ENCODE assay signal across 1 cellular context in the genomic region with DNA sequence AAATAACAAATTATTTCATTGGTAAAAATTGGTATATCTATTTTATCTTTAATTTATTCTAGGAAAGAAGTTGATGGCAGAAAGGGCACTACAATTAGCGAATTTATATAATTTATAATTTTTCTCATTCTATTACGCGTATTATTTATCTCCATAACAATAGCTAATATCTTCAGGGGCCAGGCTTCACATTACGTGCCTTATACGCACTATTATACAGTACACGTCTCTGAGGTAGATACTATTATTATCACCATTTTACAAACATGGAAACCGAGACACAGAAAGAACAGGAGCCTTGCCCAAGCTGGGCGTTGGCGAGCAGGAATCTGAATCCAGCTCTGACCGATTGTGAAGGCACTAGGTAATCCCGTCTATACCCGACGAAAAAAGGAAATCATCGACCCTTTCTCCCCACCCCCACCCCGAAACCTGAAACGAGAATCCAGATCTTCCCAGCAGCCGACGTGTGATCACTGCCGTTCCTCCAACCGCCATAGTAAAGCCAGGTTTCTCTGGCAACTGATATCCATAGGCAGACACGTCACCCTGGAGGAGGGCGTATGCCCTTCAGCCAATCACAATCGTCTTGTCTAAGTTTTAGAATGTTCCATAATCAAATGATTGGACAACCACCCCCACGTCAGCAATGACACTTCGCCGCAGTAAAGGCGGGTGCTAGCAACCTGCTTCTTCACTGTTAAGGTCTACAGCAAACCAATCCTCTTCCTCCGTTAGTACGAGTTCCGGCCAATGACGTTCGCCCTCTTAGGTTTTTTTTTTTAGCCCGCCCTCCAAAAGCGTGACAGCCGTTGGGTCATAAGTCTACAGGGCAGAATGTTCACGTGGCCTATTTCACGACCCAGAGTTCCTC.
TF ChIP-seq lines count a peak whose summit lies in the region.

A gene with protein sequence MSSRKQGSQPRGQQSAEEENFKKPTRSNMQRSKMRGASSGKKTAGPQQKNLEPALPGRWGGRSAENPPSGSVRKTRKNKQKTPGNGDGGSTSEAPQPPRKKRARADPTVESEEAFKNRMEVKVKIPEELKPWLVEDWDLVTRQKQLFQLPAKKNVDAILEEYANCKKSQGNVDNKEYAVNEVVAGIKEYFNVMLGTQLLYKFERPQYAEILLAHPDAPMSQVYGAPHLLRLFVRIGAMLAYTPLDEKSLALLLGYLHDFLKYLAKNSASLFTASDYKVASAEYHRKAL (minus strand): TSS at position 501 of the 874 bp plus-strand sequence. CDS start 9,672 bp downstream, outside the sequence.

TF ChIP-seq in K562, 482 proteins besides CTCF, POLR2A, EP300 and RAD21 (continued from another document and continues in another):
- TF ChIP-seq, protein P1, sequence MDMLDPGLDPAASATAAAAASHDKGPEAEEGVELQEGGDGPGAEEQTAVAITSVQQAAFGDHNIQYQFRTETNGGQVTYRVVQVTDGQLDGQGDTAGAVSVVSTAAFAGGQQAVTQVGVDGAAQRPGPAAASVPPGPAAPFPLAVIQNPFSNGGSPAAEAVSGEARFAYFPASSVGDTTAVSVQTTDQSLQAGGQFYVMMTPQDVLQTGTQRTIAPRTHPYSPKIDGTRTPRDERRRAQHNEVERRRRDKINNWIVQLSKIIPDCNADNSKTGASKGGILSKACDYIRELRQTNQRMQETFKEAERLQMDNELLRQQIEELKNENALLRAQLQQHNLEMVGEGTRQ (CRISPR knock-in tag; IDR thresholded peaks at IDR 0.05) = peak; percentile 66
- TF ChIP-seq, protein P2, sequence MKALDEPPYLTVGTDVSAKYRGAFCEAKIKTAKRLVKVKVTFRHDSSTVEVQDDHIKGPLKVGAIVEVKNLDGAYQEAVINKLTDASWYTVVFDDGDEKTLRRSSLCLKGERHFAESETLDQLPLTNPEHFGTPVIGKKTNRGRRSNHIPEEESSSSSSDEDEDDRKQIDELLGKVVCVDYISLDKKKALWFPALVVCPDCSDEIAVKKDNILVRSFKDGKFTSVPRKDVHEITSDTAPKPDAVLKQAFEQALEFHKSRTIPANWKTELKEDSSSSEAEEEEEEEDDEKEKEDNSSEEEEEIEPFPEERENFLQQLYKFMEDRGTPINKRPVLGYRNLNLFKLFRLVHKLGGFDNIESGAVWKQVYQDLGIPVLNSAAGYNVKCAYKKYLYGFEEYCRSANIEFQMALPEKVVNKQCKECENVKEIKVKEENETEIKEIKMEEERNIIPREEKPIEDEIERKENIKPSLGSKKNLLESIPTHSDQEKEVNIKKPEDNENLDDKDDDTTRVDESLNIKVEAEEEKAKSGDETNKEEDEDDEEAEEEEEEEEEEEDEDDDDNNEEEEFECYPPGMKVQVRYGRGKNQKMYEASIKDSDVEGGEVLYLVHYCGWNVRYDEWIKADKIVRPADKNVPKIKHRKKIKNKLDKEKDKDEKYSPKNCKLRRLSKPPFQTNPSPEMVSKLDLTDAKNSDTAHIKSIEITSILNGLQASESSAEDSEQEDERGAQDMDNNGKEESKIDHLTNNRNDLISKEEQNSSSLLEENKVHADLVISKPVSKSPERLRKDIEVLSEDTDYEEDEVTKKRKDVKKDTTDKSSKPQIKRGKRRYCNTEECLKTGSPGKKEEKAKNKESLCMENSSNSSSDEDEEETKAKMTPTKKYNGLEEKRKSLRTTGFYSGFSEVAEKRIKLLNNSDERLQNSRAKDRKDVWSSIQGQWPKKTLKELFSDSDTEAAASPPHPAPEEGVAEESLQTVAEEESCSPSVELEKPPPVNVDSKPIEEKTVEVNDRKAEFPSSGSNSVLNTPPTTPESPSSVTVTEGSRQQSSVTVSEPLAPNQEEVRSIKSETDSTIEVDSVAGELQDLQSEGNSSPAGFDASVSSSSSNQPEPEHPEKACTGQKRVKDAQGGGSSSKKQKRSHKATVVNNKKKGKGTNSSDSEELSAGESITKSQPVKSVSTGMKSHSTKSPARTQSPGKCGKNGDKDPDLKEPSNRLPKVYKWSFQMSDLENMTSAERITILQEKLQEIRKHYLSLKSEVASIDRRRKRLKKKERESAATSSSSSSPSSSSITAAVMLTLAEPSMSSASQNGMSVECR (CRISPR knock-in tag; IDR thresholded peaks at IDR 0.05) = no peak
- peak; percentile 49; the same call in 1 of the 2 replicates for TF ChIP-seq KHSRP (IDR thresholded peaks at IDR 0.05)
- no peak for TF ChIP-seq ZNF77 (CRISPR knock-in tag; IDR thresholded peaks at IDR 0.05)
- 0 out of 2 replicates have a peak, but pooled peaks have one; percentile 12 for TF ChIP-seq ZNF766 (CRISPR knock-in tag; conservative IDR thresholded peaks at IDR 0.05)
- TF ChIP-seq SP1 (CRISPR knock-in tag; IDR thresholded peaks at IDR 0.05) = peak; percentile 34; the same call in 1 of the 2 replicates
- TF ChIP-seq SMAD1 (IDR thresholded peaks at IDR 0.05; ENCODE audit: low read depth, low read length, partially characterized antibody) = peak; percentile 88
- TF ChIP-seq MAFF (IDR thresholded peaks at IDR 0.05; ENCODE audit: low read length) = no peak
- TF ChIP-seq BHLHE40 (IDR thresholded peaks at IDR 0.05; ENCODE audit: low read length) = peak; percentile 62; the same call in 1 of the 2 replicates
- TF ChIP-seq, protein P3, sequence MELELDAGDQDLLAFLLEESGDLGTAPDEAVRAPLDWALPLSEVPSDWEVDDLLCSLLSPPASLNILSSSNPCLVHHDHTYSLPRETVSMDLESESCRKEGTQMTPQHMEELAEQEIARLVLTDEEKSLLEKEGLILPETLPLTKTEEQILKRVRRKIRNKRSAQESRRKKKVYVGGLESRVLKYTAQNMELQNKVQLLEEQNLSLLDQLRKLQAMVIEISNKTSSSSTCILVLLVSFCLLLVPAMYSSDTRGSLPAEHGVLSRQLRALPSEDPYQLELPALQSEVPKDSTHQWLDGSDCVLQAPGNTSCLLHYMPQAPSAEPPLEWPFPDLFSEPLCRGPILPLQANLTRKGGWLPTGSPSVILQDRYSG (tag; conservative IDR thresholded peaks at IDR 0.05; ENCODE audit: low read depth) = no peak
- no peak for TF ChIP-seq GABPB2 (CRISPR knock-in tag; conservative IDR thresholded peaks at IDR 0.05)
- TF ChIP-seq CSDE1 (IDR thresholded peaks at IDR 0.05) = peak in 1 of 2 experiments; percentile 52; a peak in 1 of 4 replicates
- peak; percentile 56 for TF ChIP-seq SP2 (IDR thresholded peaks at IDR 0.05; ENCODE audit: extremely low read depth, low read depth, low read length, poor library complexity, severe bottlenecking)
- peak; percentile 96 for TF ChIP-seq FOS (IDR thresholded peaks at IDR 0.05; ENCODE audit: extremely low read depth, insufficient read length)
- TF ChIP-seq, protein P4, sequence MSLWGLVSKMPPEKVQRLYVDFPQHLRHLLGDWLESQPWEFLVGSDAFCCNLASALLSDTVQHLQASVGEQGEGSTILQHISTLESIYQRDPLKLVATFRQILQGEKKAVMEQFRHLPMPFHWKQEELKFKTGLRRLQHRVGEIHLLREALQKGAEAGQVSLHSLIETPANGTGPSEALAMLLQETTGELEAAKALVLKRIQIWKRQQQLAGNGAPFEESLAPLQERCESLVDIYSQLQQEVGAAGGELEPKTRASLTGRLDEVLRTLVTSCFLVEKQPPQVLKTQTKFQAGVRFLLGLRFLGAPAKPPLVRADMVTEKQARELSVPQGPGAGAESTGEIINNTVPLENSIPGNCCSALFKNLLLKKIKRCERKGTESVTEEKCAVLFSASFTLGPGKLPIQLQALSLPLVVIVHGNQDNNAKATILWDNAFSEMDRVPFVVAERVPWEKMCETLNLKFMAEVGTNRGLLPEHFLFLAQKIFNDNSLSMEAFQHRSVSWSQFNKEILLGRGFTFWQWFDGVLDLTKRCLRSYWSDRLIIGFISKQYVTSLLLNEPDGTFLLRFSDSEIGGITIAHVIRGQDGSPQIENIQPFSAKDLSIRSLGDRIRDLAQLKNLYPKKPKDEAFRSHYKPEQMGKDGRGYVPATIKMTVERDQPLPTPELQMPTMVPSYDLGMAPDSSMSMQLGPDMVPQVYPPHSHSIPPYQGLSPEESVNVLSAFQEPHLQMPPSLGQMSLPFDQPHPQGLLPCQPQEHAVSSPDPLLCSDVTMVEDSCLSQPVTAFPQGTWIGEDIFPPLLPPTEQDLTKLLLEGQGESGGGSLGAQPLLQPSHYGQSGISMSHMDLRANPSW (CRISPR knock-in tag; IDR thresholded peaks at IDR 0.05) = no peak
- TF ChIP-seq, protein P5, sequence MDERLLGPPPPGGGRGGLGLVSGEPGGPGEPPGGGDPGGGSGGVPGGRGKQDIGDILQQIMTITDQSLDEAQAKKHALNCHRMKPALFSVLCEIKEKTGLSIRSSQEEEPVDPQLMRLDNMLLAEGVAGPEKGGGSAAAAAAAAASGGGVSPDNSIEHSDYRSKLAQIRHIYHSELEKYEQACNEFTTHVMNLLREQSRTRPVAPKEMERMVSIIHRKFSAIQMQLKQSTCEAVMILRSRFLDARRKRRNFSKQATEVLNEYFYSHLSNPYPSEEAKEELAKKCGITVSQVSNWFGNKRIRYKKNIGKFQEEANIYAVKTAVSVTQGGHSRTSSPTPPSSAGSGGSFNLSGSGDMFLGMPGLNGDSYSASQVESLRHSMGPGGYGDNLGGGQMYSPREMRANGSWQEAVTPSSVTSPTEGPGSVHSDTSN (CRISPR knock-in tag; IDR thresholded peaks at IDR 0.05; ENCODE audit: low read depth) = no peak
- TF ChIP-seq, protein P5 (tag; conservative IDR thresholded peaks at IDR 0.05; ENCODE audit: low read depth) = peak; percentile 82
- TF ChIP-seq HDAC1 (IDR thresholded peaks at IDR 0.05) = peak in 1 of 2 experiments; percentile 47; a peak in 2 of 4 replicates
- peak; percentile 50 for TF ChIP-seq MEIS2 (IDR thresholded peaks at IDR 0.05; ENCODE audit: partially characterized antibody)
- TF ChIP-seq POLR2G (IDR thresholded peaks at IDR 0.05; ENCODE audit: low read depth, low read length) = peak; percentile 48; the same call in 1 of the 2 replicates
- peak; percentile 30; the same call in 1 of the 2 replicates for TF ChIP-seq GTF2F1 (IDR thresholded peaks at IDR 0.05; ENCODE audit: low read depth, low read length)
- TF ChIP-seq, protein P6, sequence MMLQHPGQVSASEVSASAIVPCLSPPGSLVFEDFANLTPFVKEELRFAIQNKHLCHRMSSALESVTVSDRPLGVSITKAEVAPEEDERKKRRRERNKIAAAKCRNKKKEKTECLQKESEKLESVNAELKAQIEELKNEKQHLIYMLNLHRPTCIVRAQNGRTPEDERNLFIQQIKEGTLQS (IDR thresholded peaks at IDR 0.05) = peak; percentile 18; the same call in 1 of the 2 replicates
- TF ChIP-seq, protein P6 (CRISPR knock-in tag; conservative IDR thresholded peaks at IDR 0.05) = no peak; the same call in 1 of the 2 replicates
- TF ChIP-seq, protein P7, sequence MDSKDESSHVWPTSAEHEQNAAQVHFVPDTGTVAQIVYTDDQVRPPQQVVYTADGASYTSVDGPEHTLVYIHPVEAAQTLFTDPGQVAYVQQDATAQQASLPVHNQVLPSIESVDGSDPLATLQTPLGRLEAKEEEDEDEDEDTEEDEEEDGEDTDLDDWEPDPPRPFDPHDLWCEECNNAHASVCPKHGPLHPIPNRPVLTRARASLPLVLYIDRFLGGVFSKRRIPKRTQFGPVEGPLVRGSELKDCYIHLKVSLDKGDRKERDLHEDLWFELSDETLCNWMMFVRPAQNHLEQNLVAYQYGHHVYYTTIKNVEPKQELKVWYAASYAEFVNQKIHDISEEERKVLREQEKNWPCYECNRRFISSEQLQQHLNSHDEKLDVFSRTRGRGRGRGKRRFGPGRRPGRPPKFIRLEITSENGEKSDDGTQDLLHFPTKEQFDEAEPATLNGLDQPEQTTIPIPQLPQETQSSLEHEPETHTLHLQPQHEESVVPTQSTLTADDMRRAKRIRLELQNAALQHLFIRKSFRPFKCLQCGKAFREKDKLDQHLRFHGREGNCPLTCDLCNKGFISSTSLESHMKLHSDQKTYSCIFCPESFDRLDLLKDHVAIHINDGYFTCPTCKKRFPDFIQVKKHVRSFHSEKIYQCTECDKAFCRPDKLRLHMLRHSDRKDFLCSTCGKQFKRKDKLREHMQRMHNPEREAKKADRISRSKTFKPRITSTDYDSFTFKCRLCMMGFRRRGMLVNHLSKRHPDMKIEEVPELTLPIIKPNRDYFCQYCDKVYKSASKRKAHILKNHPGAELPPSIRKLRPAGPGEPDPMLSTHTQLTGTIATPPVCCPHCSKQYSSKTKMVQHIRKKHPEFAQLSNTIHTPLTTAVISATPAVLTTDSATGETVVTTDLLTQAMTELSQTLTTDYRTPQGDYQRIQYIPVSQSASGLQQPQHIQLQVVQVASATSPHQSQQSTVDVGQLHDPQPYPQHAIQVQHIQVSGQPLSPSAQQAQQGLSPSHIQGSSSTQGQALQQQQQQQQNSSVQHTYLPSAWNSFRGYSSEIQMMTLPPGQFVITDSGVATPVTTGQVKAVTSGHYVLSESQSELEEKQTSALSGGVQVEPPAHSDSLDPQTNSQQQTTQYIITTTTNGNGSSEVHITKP (IDR thresholded peaks at IDR 0.05; ENCODE audit: partially characterized antibody) = peak; percentile 7
- peak; percentile 65; the same call in 1 of the 2 replicates for TF ChIP-seq FOXJ2 (tag; IDR thresholded peaks at IDR 0.05)
- peak; percentile 73; the same call in 1 of the 2 replicates for TF ChIP-seq PML (IDR thresholded peaks at IDR 0.05; ENCODE audit: low read length)
- no peak for TF ChIP-seq SRSF1 (IDR thresholded peaks at IDR 0.05; ENCODE audit: low read depth, low read length)
- peak; percentile 81 for TF ChIP-seq ATF7 (IDR thresholded peaks at IDR 0.05)
- TF ChIP-seq POLR2B (IDR thresholded peaks at IDR 0.05; ENCODE audit: low read depth, partially characterized antibody) = peak; percentile 96
- TF ChIP-seq BRD9 (IDR thresholded peaks at IDR 0.05; ENCODE audit: low read depth, partially characterized antibody) = peak; percentile 32
- TF ChIP-seq CC2D1A (IDR thresholded peaks at IDR 0.05) = peak; percentile 69; the same call in 1 of the 2 replicates
- no peak for TF ChIP-seq SPI1 (IDR thresholded peaks at IDR 0.05; ENCODE audit: borderline replicate concordance, low read depth, low read length)
- no peak for TF ChIP-seq RCOR1 (IDR thresholded peaks at IDR 0.05; ENCODE audit: borderline replicate concordance in 1 of 2, low read depth in 2 of 2, low read length in 2 of 2)
- TF ChIP-seq NFYB (IDR thresholded peaks at IDR 0.05; ENCODE audit: extremely low read depth, insufficient read length) = peak; percentile 96
- TF ChIP-seq, protein P8, sequence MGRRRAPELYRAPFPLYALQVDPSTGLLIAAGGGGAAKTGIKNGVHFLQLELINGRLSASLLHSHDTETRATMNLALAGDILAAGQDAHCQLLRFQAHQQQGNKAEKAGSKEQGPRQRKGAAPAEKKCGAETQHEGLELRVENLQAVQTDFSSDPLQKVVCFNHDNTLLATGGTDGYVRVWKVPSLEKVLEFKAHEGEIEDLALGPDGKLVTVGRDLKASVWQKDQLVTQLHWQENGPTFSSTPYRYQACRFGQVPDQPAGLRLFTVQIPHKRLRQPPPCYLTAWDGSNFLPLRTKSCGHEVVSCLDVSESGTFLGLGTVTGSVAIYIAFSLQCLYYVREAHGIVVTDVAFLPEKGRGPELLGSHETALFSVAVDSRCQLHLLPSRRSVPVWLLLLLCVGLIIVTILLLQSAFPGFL (CRISPR knock-in tag; IDR thresholded peaks at IDR 0.05) = no peak
